8 cellular contexts compared by ENCODE assay signal in the genomic region with DNA sequence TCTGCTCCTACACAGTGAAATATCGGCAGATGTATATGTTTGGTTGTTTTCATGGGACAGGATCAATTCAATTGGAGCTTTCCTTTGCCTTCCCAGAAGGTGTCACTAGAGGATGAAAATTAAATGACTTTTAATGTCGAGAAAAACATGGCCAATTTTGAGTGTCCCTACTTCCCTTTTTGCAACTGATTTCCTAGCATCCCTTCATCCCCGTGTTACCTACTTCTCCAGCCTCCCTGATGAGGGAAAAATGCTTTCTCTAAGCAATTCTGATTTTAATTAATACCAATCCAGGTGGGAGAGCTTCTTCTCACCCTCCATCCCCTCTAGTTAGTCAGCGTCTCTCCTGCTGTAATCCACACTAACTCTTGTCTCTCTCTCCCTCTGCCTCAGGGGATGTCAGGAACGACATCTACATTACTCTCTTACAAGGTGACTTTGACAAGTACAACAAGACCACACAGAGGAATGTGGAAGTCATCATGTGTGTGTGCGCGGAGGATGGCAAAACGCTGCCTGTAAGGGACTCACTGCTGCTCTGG.
A peak's percentile ranks its signal among the peaks of the same experiment; 100 is the strongest.
DNase-seq lines count a peak whose midpoint lies in the region; ATAC-seq and TF ChIP-seq lines count a peak whose summit lies in the region.

No MANE protein-coding gene starts in this region.

- ATAC-seq in left lobe of liver (peak; percentile 26), HG03097 (IDR thresholded peaks at IDR 0.05; ENCODE audit: low FRiP score, unreplicated experiment) (no peak), esophagus mucosa (no peak)

- DNase-seq in HFFc6 (peak; percentile 62), amniotic epithelial cell (ENCODE audit: low read depth) (peak; percentile 47), left lobe of liver (ENCODE audit: low spot score) (no peak)
- no peak for DNase-seq in effector memory CD4-positive, alpha-beta T cell
- DNase-seq in effector CD4-positive, alpha-beta T cell = no peak

- H3K27me3 Mint-ChIP-seq in HFFc6 (ENCODE audit: insufficient read depth) = no peaks in the 10 kb centered on the region

- peaks cover 8% of the 10 kb centered on the region for H3K36me3 Mint-ChIP-seq in HFFc6 (ENCODE audit: low read depth)

- peaks cover 77% of the 10 kb centered on the region for H3K36me3 ChIP-seq in effector memory CD4-positive, alpha-beta T cell (ENCODE audit: control insufficient read depth, insufficient read depth, low read length)

- H3K27me3 ChIP-seq in effector memory CD4-positive, alpha-beta T cell (replicated peaks; ENCODE audit: control insufficient read depth, insufficient read depth, low read length, poor library complexity, severe bottlenecking) = no peaks in the 10 kb centered on the region

- H3K4me1 Mint-ChIP-seq in HFFc6 (ENCODE audit: low read depth) = peaks cover 78% of the 10 kb centered on the region

- H3K9me3 Mint-ChIP-seq in HFFc6 = no peaks in the 10 kb centered on the region

- no peaks in the 10 kb centered on the region for H3K9me3 ChIP-seq in effector memory CD4-positive, alpha-beta T cell (ENCODE audit: control insufficient read depth, low read length)

- H3K4me1 ChIP-seq in effector memory CD4-positive, alpha-beta T cell (ENCODE audit: control insufficient read depth, insufficient read depth, low read length, poor library complexity, severe bottlenecking) = no peaks in the 10 kb centered on the region

- H3K4me3 Mint-ChIP-seq in HFFc6 = no peak overlapping the region

- H3K4me3 ChIP-seq in effector memory CD4-positive, alpha-beta T cell (ENCODE audit: insufficient read depth, low read depth, low read length, poor library complexity, severe bottlenecking) = no peak overlapping the region

- peak overlapping the region; percentile 49 for H3K27ac Mint-ChIP-seq in HFFc6

- peak; percentile 67 for TF ChIP-seq CTCF in C4-2B (conservative IDR thresholded peaks at IDR 0.05)
- TF ChIP-seq CTCF in HFFc6 (IDR thresholded peaks at IDR 0.05) = peak; percentile 74

- no peak overlapping the region for H3K27ac ChIP-seq in C4-2B
- H3K27ac ChIP-seq in effector memory CD4-positive, alpha-beta T cell (ENCODE audit: insufficient read depth, low read length, poor library complexity, severe bottlenecking) = no peak overlapping the region

Comparison
In these comparisons a context has a peak if more than half of its experiments do, and no peak if none do; other contexts are left out.
1. DNase-seq: peak in HFFc6 (single experiment) and amniotic epithelial cell (single experiment); none in left lobe of liver (single experiment), effector memory CD4-positive, alpha-beta T cell (0 of 3) and effector CD4-positive, alpha-beta T cell (single experiment).